In the genomic region with DNA sequence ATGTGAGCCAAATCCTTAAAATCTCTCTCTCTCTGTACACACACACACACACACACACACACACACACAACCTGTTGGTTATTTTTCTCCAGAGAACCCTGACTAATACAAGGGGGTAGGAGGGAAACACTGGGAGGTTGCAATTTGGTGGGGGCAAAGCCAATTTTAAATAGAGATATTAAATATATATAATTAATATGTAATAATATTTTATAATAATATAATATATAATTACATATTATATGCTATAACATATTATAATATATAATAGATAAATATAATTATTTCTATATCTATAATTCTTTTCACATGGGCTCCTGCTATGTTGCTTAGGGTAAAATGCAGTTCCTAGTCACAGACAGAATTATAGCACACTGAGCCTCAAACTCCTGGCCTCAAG, we compare ENCODE assay signal across 8 cellular contexts.
"Had no signal": no experiment of that assay in that cellular context is flagged by ENCODE, and none has a peak within 500 bp of the region (broad histone marks: within the 10 kb centered on the region; RNA-seq: fewer than 3 reads in every experiment).

No MANE protein-coding gene starts in this region.

- H3K27ac Mint-ChIP-seq: GM23338, H9, HFFc6 had no signal

- DNase-seq: GM23248, GOT3, H7, H9, HCEC 1CT, HFFc6 had no signal

- H3K9me3 Mint-ChIP-seq: GM23338, H9 had no signal

- H3K4me1 Mint-ChIP-seq: GM23338, H9 had no signal

- H3K4me3 Mint-ChIP-seq: GM23338, H9, HFFc6 had no signal

- ATAC-seq: GM23338, HCT116 had no signal
